8 cellular contexts compared by ENCODE assay signal in genomic region chr15:75683646-75684312, GRCh38. TPM values are rescaled to one million over a fixed set of nuclear protein-coding genes. Genes with fewer than 3 reads are reported as not detected.
DNase-seq lines count a peak whose midpoint lies in the region; ATAC-seq and TF ChIP-seq lines count a peak whose summit lies in the region.
"Not testable (repeated sequence)": the region's sequence is repeated elsewhere in the genome, so short reads cannot be mapped to it uniquely, and the experiment has no call there.

No MANE protein-coding gene starts in this region.

- H2AFZ ChIP-seq in SK-N-SH (ENCODE audit: low read depth), result not testable (repeated sequence)

- H3K4me2 ChIP-seq in SK-N-SH, result not testable (repeated sequence)

- in situ Hi-C loops in ACHN (cut with HindIII; ENCODE audit: low pct_ligation_motif_present, low pct_unique_long_range_greater_than_20kb, low sequenced_read_pairs), result not testable (repeated sequence)

- H3K9me3 ChIP-seq in SK-N-SH; effector memory CD4-positive, alpha-beta T cell (ENCODE audit: control insufficient read depth, low read length); liver (ENCODE audit: control insufficient read depth in 4 of 4, low read length in 3 of 4): not testable (repeated sequence)

- H4K20me1 ChIP-seq in SK-N-SH (ENCODE audit: insufficient read depth), result not testable (repeated sequence)

- POLR2A ChIA-PET in SK-N-SH (lab: Yijun Ruan, JAX), result interaction anchor here (0.8 kb wide), 1 partner anchor 97 kb away, joined by 3 read pairs; no protein-coding TSS in a partner anchor

- CTCF ChIA-PET in SK-N-SH (lab: Yijun Ruan, JAX), result interaction anchor here (0.6 to 9.0 kb wide), 24 partner anchors 9 to 316 kb away, joined by 3 to 77 read pairs (median 4); partner anchors contain the start of genes IMP3, MAN2C1, SNUPN and SNX33

- TF ChIP-seq EP300 in SK-N-SH (IDR thresholded peaks at IDR 0.05; ENCODE audit: borderline replicate concordance in 1 of 2, low read depth in 1 of 2, low read length in 1 of 2), result not testable (repeated sequence)

- H3K27ac ChIP-seq in SK-N-SH (ENCODE audit: low read depth in 2 of 2, low read length in 1 of 2); effector memory CD4-positive, alpha-beta T cell (ENCODE audit: insufficient read depth, low read length, poor library complexity, severe bottlenecking); liver (ENCODE audit: low read depth in 1 of 2, low read length in 2 of 2): not testable (repeated sequence)

- H3K36me3 ChIP-seq in SK-N-SH (replicated peaks in 1 of 2; ENCODE audit: control insufficient read depth in 1 of 2, insufficient read depth in 2 of 2, low read length in 1 of 2); effector memory CD4-positive, alpha-beta T cell (ENCODE audit: control insufficient read depth, insufficient read depth, low read length); liver (ENCODE audit: control insufficient read depth in 4 of 4, insufficient read depth in 3 of 4, low read depth in 1 of 4, low read length in 3 of 4): not testable (repeated sequence)

- H3F3A ChIP-seq in SK-N-SH (replicated peaks; ENCODE audit: insufficient read depth), result not testable (repeated sequence)

- ATAC-seq in GM18868 (IDR thresholded peaks at IDR 0.05; ENCODE audit: unreplicated experiment), result peak; percentile 53

- TF ChIP-seq RAD21 in SK-N-SH (IDR thresholded peaks at IDR 0.05; ENCODE audit: low read length) (peak; percentile 90), liver (IDR thresholded peaks at IDR 0.05) (peak; percentile 79 to 86)

- not testable (repeated sequence) for H3K27me3 ChIP-seq in SK-N-SH (ENCODE audit: insufficient read depth); effector memory CD4-positive, alpha-beta T cell (replicated peaks; ENCODE audit: control insufficient read depth, insufficient read depth, low read length, poor library complexity, severe bottlenecking); liver (ENCODE audit: control insufficient read depth in 4 of 4, insufficient read depth in 4 of 4, low read length in 3 of 4)

- WGBS in SK-N-SH (ENCODE audit: low lambda C conversion rate), result 24% methylated on average over 6 of the region's 14 CpGs
- WGBS in liver, result 20% methylated on average over 14 of the region's 14 CpGs

- H3K4me1 ChIP-seq in SK-N-SH (ENCODE audit: control insufficient read depth in 1 of 2, insufficient read depth in 2 of 2, low read depth in 1 of 2, low read length in 1 of 2) (peaks cover 0 to 18% of the 10 kb centered on the region in 2 experiments; a peak in 1 of 4 replicates), liver (ENCODE audit: control insufficient read depth in 4 of 4, insufficient read depth in 4 of 4, low read length in 3 of 4) (peaks cover 5 to 12% (median 8%) of the 10 kb centered on the region in 4 donors)
- H3K4me1 ChIP-seq in effector memory CD4-positive, alpha-beta T cell (ENCODE audit: control insufficient read depth, insufficient read depth, low read length, poor library complexity, severe bottlenecking), result not testable (repeated sequence)

- peak; percentile 63 for DNase-seq in ACHN
- peak; percentile 4 for DNase-seq in NCI-H1092 (lab: John Stamatoyannopoulos, UW)
- DNase-seq in SK-N-SH, result peak; percentile 93
- peak; percentile 70 for DNase-seq in activated T-cell treated with anti-CD3 and anti-CD28 coated beads, Interleukin-2, amount 50 U/mL, for 1 hour
- DNase-seq in effector memory CD4-positive, alpha-beta T cell, result peak; percentile 41 to 48 (median 41)
- peak; percentile 43 to 67 for DNase-seq in stimulated activated CD4-positive, alpha-beta T cell treated with anti-CD3 and anti-CD28 coated beads, Interleukin-1b, Interleukin-23, amount 100 ng/mL, for 4 hours (ENCODE audit: low read depth in 2 of 2)

- H3K9me2 ChIP-seq in SK-N-SH, result not testable (repeated sequence)

- peak; percentile 72 for TF ChIP-seq CTCF in SK-N-SH (IDR thresholded peaks at IDR 0.05)
- TF ChIP-seq CTCF in liver (IDR thresholded peaks at IDR 0.05; ENCODE audit: low read depth, low read length, missing input control), result peak; percentile 75

- not testable (repeated sequence) for H3K4me3 ChIP-seq in SK-N-SH (ENCODE audit: low read depth in 2 of 2, low read length in 1 of 2); effector memory CD4-positive, alpha-beta T cell (ENCODE audit: insufficient read depth, low read depth, low read length, poor library complexity, severe bottlenecking); liver (ENCODE audit: low read depth in 1 of 3, low read length in 3 of 3)

- H3K79me2 ChIP-seq in SK-N-SH (ENCODE audit: insufficient read depth), result not testable (repeated sequence)

- not testable (repeated sequence) for H3K9ac ChIP-seq in SK-N-SH; liver (ENCODE audit: low read depth in 1 of 2, low read length in 2 of 2)

TF ChIP-seq in SK-N-SH, 30 proteins besides CTCF, POLR2A, EP300 and RAD21:
- TF ChIP-seq CHD2 (IDR thresholded peaks at IDR 0.05; ENCODE audit: low read length, partially characterized antibody) (peak; percentile 28), SMC3 (IDR thresholded peaks at IDR 0.05; ENCODE audit: low read depth, low read length) (peak; percentile 81)

RNA-seq across cellular contexts. Expression of gene CSPG4, which starts 28.9 kb away (rescaled TPM):
- 0.28 and 0.35 TPM in 2 replicates for polyA plus RNA-seq in SK-N-SH (2012; rRNA removed)
- 0.08 and 0.17 TPM in 2 replicates for polyA plus RNA-seq in SK-N-SH (2012; cell fraction: cytosol; rRNA removed)
- polyA plus RNA-seq in SK-N-SH (2012; cell fraction: nucleus; rRNA removed), result 0.70 TPM in 2 replicates
- 1 to 10 TPM; 1.2 to 1.5 TPM for total RNA-seq in liver
- under 1 TPM; 0.07 to 0.36 TPM for polyA plus RNA-seq in liver

RNA-seq across cellular contexts. Expression of gene SNX33, which starts 36.1 kb away (rescaled TPM):
- 7.7 and 8.5 TPM in 2 replicates for polyA plus RNA-seq in SK-N-SH (2012; rRNA removed)
- 3.4 and 5.6 TPM in 2 replicates for polyA plus RNA-seq in SK-N-SH (2012; cell fraction: cytosol; rRNA removed)
- polyA plus RNA-seq in SK-N-SH (2012; cell fraction: nucleus; rRNA removed), result 17.6 and 23.7 TPM in 2 replicates
- 10 to 100 TPM in 1 of 2 donors, 1 to 10 TPM in 1; 7.1 to 10.8 TPM for total RNA-seq in liver
- 10 to 100 TPM in 1 of 2 donors, 1 to 10 TPM in 1; 8.0 to 10.3 TPM for polyA plus RNA-seq in liver

RNA-seq across cellular contexts. Expression of gene IMP3, which starts 43.8 kb away (rescaled TPM):
- polyA plus RNA-seq in SK-N-SH (2012; rRNA removed), result 56.1 and 56.2 TPM in 2 replicates
- polyA plus RNA-seq in SK-N-SH (2012; cell fraction: cytosol; rRNA removed), result 56.4 and 60.8 TPM in 2 replicates
- 37.9 and 42.6 TPM in 2 replicates for polyA plus RNA-seq in SK-N-SH (2012; cell fraction: nucleus; rRNA removed)
- 10 to 100 TPM; 45.2 to 84.4 TPM for total RNA-seq in liver
- polyA plus RNA-seq in liver, result 10 to 100 TPM; 54.7 to 94.8 TPM

RNA-seq across cellular contexts. Expression of gene SNUPN, which starts 58.3 kb away (rescaled TPM):
- polyA plus RNA-seq in SK-N-SH (2012; rRNA removed) (31.7 and 36.4 TPM in 2 replicates), liver (10 to 100 TPM; 12.8 to 13.2 TPM)
- 35.0 and 35.8 TPM in 2 replicates for polyA plus RNA-seq in SK-N-SH (2012; cell fraction: cytosol; rRNA removed)
- polyA plus RNA-seq in SK-N-SH (2012; cell fraction: nucleus; rRNA removed), result 19.0 and 26.1 TPM in 2 replicates
- total RNA-seq in liver, result 10 to 100 TPM in 1 of 2 donors, 1 to 10 TPM in 1; 7.8 to 11.4 TPM

Comparison
In these comparisons a context has a peak if more than half of its experiments do, and no peak if none do; other contexts are left out.
1. DNase-seq: peak in every context shown above with its lines; median percentile 93 in SK-N-SH; 70 in activated T-cell treated with anti-CD3 and anti-CD28 coated beads, Interleukin-2, amount 50 U/mL, for 1 hour; 63 in ACHN; 55 in stimulated activated CD4-positive, alpha-beta T cell treated with anti-CD3 and anti-CD28 coated beads, Interleukin-1b, Interleukin-23, amount 100 ng/mL, for 4 hours; 41 in effector memory CD4-positive, alpha-beta T cell; 4 in NCI-H1092.